In genomic region chr20:7361321-7361720, GRCh38 we compare ENCODE assay signal across 21 cellular contexts.
"Had no signal": no experiment of that assay in that cellular context is flagged by ENCODE, and none has a peak within 500 bp of the region (broad histone marks: within the 10 kb centered on the region; RNA-seq: fewer than 3 reads in every experiment).

No MANE protein-coding gene starts in this region.

- H3K36me3 ChIP-seq: lower lobe of right lung, right lobe of liver, upper lobe of left lung had no signal

- H3K36me3 Mint-ChIP-seq: naive B cell; stimulated activated naive B cell treated with anti-CD40 and anti-IgM and Interleukin-4, amounts not matched to agents 10 μg/mL and 1 μg/mL and 100 μg/mL, for 72 hours had no signal

- H3K27ac ChIP-seq: coronary artery, epithelial cell of prostate, lower lobe of right lung, right lobe of liver, upper lobe of left lung had no signal

- H3K27me3 ChIP-seq: right lobe of liver, upper lobe of left lung had no signal

- H3K4me1 Mint-ChIP-seq: activated B cell treated with CpG ODN at 0.5 μM for 24 hours; activated CD4-positive, alpha-beta T cell treated with anti-CD3 and anti-CD28 coated beads for 36 hours; naive B cell; stimulated activated naive B cell treated with anti-CD40 and anti-IgM and Interleukin-4, amounts not matched to agents 10 μg/mL and 1 μg/mL and 100 μg/mL, for 72 hours; T-helper 17 cell had no signal

- H3K9me3 Mint-ChIP-seq: activated B cell treated with CpG ODN at 0.5 μM for 24 hours had no signal

- H3K27ac Mint-ChIP-seq: activated B cell treated with CpG ODN at 0.5 μM for 24 hours; activated CD4-positive, alpha-beta T cell treated with anti-CD3 and anti-CD28 coated beads for 36 hours; activated naive CD4-positive, alpha-beta T cell treated with anti-CD3 and anti-CD28 coated beads for 36 hours; activated T-cell treated with anti-CD3 and anti-CD28 coated beads, Interleukin-2, amount 50 U/mL, for 72 hours; naive B cell; stimulated activated naive B cell treated with anti-CD40 and anti-IgM and Interleukin-4, amounts not matched to agents 10 μg/mL and 1 μg/mL and 100 μg/mL, for 72 hours; T-helper 17 cell had no signal

- H3K27me3 Mint-ChIP-seq: activated B cell treated with CpG ODN at 0.5 μM for 24 hours; activated CD4-positive, alpha-beta T cell treated with anti-CD3 and anti-CD28 coated beads for 36 hours; naive B cell; stimulated activated naive B cell treated with anti-CD40 and anti-IgM and Interleukin-4, amounts not matched to agents 10 μg/mL and 1 μg/mL and 100 μg/mL, for 72 hours; T-helper 17 cell had no signal

- H3K4me3 Mint-ChIP-seq: activated B cell treated with CpG ODN at 0.5 μM for 24 hours; activated CD4-positive, alpha-beta T cell treated with anti-CD3 and anti-CD28 coated beads for 36 hours; activated naive CD4-positive, alpha-beta T cell treated with anti-CD3 and anti-CD28 coated beads for 36 hours; activated T-cell treated with anti-CD3 and anti-CD28 coated beads, Interleukin-2, amount 50 U/mL, for 72 hours; naive B cell; stimulated activated naive B cell treated with anti-CD40 and anti-IgM and Interleukin-4, amounts not matched to agents 10 μg/mL and 1 μg/mL and 100 μg/mL, for 72 hours; T-helper 17 cell had no signal

- ATAC-seq: activated CD4-positive, alpha-beta T cell treated with anti-CD3 and anti-CD28 coated beads for 36 hours; activated T-cell treated with anti-CD3 and anti-CD28 coated beads, Interleukin-2, amount 50 U/mL, for 72 hours; left lobe of liver; lower lobe of right lung; right lobe of liver; stimulated activated naive B cell treated with anti-CD40 and anti-IgM and Interleukin-4, amounts not matched to agents 10 μg/mL and 1 μg/mL and 100 μg/mL, for 72 hours; T-helper 17 cell had no signal

- H3K4me1 ChIP-seq: lower lobe of right lung, right lobe of liver, upper lobe of left lung had no signal

- H3K9me3 ChIP-seq: lower lobe of right lung, right lobe of liver, upper lobe of left lung had no signal

- H3K4me3 ChIP-seq: coronary artery, lower lobe of right lung, right lobe of liver, upper lobe of left lung had no signal

- DNase-seq: activated B cell treated with CpG ODN at 0.5 μM for 24 hours; activated CD4-positive, alpha-beta T cell treated with anti-CD3 and anti-CD28 coated beads for 36 hours; activated CD4-positive, alpha-beta T cell treated with anti-CD3 and anti-CD28 coated beads, Interleukin-2, amount 50 U/mL, for 48 hours; activated effector memory CD4-positive, alpha-beta T cell treated with Interleukin-2 at 50 U/mL for 16 hours; activated naive CD4-positive, alpha-beta T cell treated with anti-CD3 and anti-CD28 coated beads for 36 hours; activated T-cell treated with anti-CD3 and anti-CD28 coated beads, Interleukin-2, amount 50 U/mL, for 72 hours; amygdala; cerebellar nuclear complex; kidney; lower lobe of right lung; naive B cell; right lobe of liver; small intestine; stimulated activated CD4-positive, alpha-beta T cell treated with anti-CD3 and anti-CD28 coated beads, Interleukin-15, amount 100 ng/mL, for 24 hours; stimulated activated CD8-positive, alpha-beta memory T cell treated with anti-CD3 and anti-CD28 coated beads, Interleukin-4, amount 100 ng/mL, for 48 hours; stimulated activated naive B cell treated with anti-CD40 and anti-IgM and Interleukin-4, amounts not matched to agents 10 μg/mL and 1 μg/mL and 100 μg/mL, for 72 hours; T-helper 17 cell; upper lobe of left lung had no signal
